2 cellular contexts compared by ENCODE assay signal in the genomic region with DNA sequence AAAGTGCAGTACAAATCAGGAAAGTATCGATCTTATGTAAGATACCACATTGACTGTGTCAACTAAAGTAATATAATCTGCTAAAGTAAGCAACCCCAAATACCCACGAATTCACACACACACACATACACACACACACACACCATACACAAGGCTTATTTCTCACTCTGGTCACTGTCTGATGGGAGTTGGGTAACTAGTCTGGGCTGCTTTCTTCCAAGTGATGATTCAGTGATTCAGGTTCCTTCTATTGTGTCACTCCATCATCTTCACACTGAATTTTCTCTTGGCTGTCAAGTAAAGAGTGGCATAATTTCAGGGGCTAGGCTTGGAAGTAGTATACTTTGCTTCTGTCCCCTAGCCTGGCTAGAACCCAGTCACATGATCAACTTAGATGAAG.
TF ChIP-seq lines count a peak whose summit lies in the region.

No MANE protein-coding gene starts in this region.

TF ChIP-seq in H1, 55 proteins besides CTCF, POLR2A, EP300 and RAD21:
- no peak for TF ChIP-seq E2F6 (IDR thresholded peaks at IDR 0.05)
- TF ChIP-seq SRF (IDR thresholded peaks at IDR 0.05; ENCODE audit: low read depth, low read length): no peak
- no peak for TF ChIP-seq TAF7 (optimal IDR thresholded peaks at IDR 0.05; ENCODE audit: borderline replicate concordance, low read depth, low read length)
- TF ChIP-seq ATF2 (IDR thresholded peaks at IDR 0.05; ENCODE audit: low read length): no peak
- TF ChIP-seq NANOG (IDR thresholded peaks at IDR 0.05; ENCODE audit: insufficient read depth, low read depth, low read length, poor library complexity, severe bottlenecking): no peak
- TF ChIP-seq KDM1A (IDR thresholded peaks at IDR 0.05; ENCODE audit: borderline replicate concordance, low read length): no peak
- no peak for TF ChIP-seq YY1 (IDR thresholded peaks at IDR 0.05; ENCODE audit: low read depth, low read length)
- TF ChIP-seq BACH1 (IDR thresholded peaks at IDR 0.05; ENCODE audit: low read length): no peak
- no peak for TF ChIP-seq TEAD4 (IDR thresholded peaks at IDR 0.05; ENCODE audit: low read depth, low read length)
- no peak for TF ChIP-seq ZNF274 (IDR thresholded peaks at IDR 0.05; ENCODE audit: borderline replicate concordance, extremely low read depth, low read length)

TF ChIP-seq in neural cell, 6 proteins besides CTCF, POLR2A, EP300 and RAD21:
- TF ChIP-seq POLR2AphosphoS5 (IDR thresholded peaks at IDR 0.05) (no peak), REST (IDR thresholded peaks at IDR 0.05; ENCODE audit: borderline replicate concordance) (no peak), EZH2 (IDR thresholded peaks at IDR 0.05; ENCODE audit: borderline replicate concordance, insufficient read depth, low read length, poor library complexity, severe bottlenecking) (no peak), SMC3 (conservative IDR thresholded peaks at IDR 0.05; ENCODE audit: poor library complexity) (no peak), MXI1 (conservative IDR thresholded peaks at IDR 0.05; ENCODE audit: poor library complexity, severe bottlenecking) (no peak), TAF1 (IDR thresholded peaks at IDR 0.05; ENCODE audit: low read depth) (no peak)
